Comparison of ENCODE assay signal across 1 cellular context in genomic region chr17:58387834-58388233, GRCh38.
TF ChIP-seq lines count a peak whose summit lies in the region.

No MANE protein-coding gene starts in this region.

TF ChIP-seq in HEK293, 187 proteins besides CTCF, POLR2A, EP300 and RAD21 (continued from another document and continues in another):
- TF ChIP-seq ZBTB10 (tag by site-specific recombination; IDR thresholded peaks at IDR 0.05) (peak; percentile 78), ZNF211 (tag by site-specific recombination; IDR thresholded peaks at IDR 0.05; ENCODE audit: low read depth) (no peak), SCRT1 (tag by site-specific recombination; IDR thresholded peaks at IDR 0.05; ENCODE audit: borderline replicate concordance) (peak; percentile 95), ZNF76 (tag by site-specific recombination; IDR thresholded peaks at IDR 0.05; ENCODE audit: borderline replicate concordance, low read depth) (peak; percentile 75; the same call in 1 of the 2 replicates), ZBTB21 (tag by site-specific recombination; IDR thresholded peaks at IDR 0.05) (peak; percentile 71; the same call in 1 of the 2 replicates), ZNF561 (tag by site-specific recombination; IDR thresholded peaks at IDR 0.05; ENCODE audit: borderline replicate concordance) (peak; percentile 87), RBAK (tag by site-specific recombination; IDR thresholded peaks at IDR 0.05) (no peak), ZBTB1 (tag by site-specific recombination; IDR thresholded peaks at IDR 0.05) (no peak), BCL11B (tag by site-specific recombination; IDR thresholded peaks at IDR 0.05; ENCODE audit: low read depth) (peak; percentile 85), OSR2 (tag by site-specific recombination; IDR thresholded peaks at IDR 0.05) (peak; percentile 92), ZNF133 (tag by site-specific recombination; IDR thresholded peaks at IDR 0.05) (no peak), ZNF549 (tag by site-specific recombination; IDR thresholded peaks at IDR 0.05) (no peak), KLF7 (tag by site-specific recombination; IDR thresholded peaks at IDR 0.05; ENCODE audit: borderline replicate concordance) (peak; percentile 83; the same call in 1 of the 2 replicates), HOXA7 (CRISPR knock-in tag; IDR thresholded peaks at IDR 0.05; ENCODE audit: borderline replicate concordance) (no peak), ZNF501 (tag by site-specific recombination; IDR thresholded peaks at IDR 0.05) (no peak), ZNF2 (tag by site-specific recombination; IDR thresholded peaks at IDR 0.05) (peak; percentile 70), ZNF146 (tag by site-specific recombination; IDR thresholded peaks at IDR 0.05) (no peak; the same call in 1 of the 2 replicates), HOXC10 (CRISPR knock-in tag; IDR thresholded peaks at IDR 0.05) (no peak), ZNF140 (tag by site-specific recombination; IDR thresholded peaks at IDR 0.05) (no peak), ZNF747 (tag by site-specific recombination; IDR thresholded peaks at IDR 0.05) (no peak), ZNF560 (tag by site-specific recombination; IDR thresholded peaks at IDR 0.05; ENCODE audit: borderline replicate concordance) (no peak), ZNF830 (tag by site-specific recombination; IDR thresholded peaks at IDR 0.05; ENCODE audit: low read depth) (no peak), SALL2 (tag by site-specific recombination; IDR thresholded peaks at IDR 0.05; ENCODE audit: borderline replicate concordance) (no peak), ZNF37A (tag by site-specific recombination; IDR thresholded peaks at IDR 0.05) (no peak), ZNF677 (tag by site-specific recombination; IDR thresholded peaks at IDR 0.05) (no peak), ZNF768 (tag by site-specific recombination; IDR thresholded peaks at IDR 0.05) (no peak), ZNF433 (tag by site-specific recombination; IDR thresholded peaks at IDR 0.05; ENCODE audit: low read depth) (no peak), ZIC2 (tag by site-specific recombination; IDR thresholded peaks at IDR 0.05) (peak; percentile 71), GFI1B (tag by site-specific recombination; IDR thresholded peaks at IDR 0.05) (no peak), ZXDB (tag by site-specific recombination; IDR thresholded peaks at IDR 0.05) (peak; percentile 95), ZNF423 (tag by site-specific recombination; IDR thresholded peaks at IDR 0.05) (peak; percentile 75), ZNF362 (tag by site-specific recombination; IDR thresholded peaks at IDR 0.05) (no peak), GLIS1 (tag by site-specific recombination; IDR thresholded peaks at IDR 0.05) (peak; percentile 95), ZNF621 (tag by site-specific recombination; IDR thresholded peaks at IDR 0.05) (no peak), ZNF654 (tag by site-specific recombination; IDR thresholded peaks at IDR 0.05; ENCODE audit: low read depth) (no peak), ZBTB8A (tag by site-specific recombination; IDR thresholded peaks at IDR 0.05) (peak; percentile 57), ZNF10 (tag by site-specific recombination; IDR thresholded peaks at IDR 0.05) (peak; percentile 66), ZBTB6 (tag by site-specific recombination; IDR thresholded peaks at IDR 0.05) (no peak), ZNF521 (tag by site-specific recombination; IDR thresholded peaks at IDR 0.05) (no peak), TSHZ1 (tag by site-specific recombination; IDR thresholded peaks at IDR 0.05; ENCODE audit: borderline replicate concordance) (peak; percentile 93), PRDM6 (tag by site-specific recombination; IDR thresholded peaks at IDR 0.05) (peak; percentile 58; the same call in 1 of the 2 replicates), GLI2 (tag by site-specific recombination; IDR thresholded peaks at IDR 0.05; ENCODE audit: borderline replicate concordance, low read depth) (peak; percentile 49; the same call in 1 of the 2 replicates)
- TF ChIP-seq, protein P1, sequence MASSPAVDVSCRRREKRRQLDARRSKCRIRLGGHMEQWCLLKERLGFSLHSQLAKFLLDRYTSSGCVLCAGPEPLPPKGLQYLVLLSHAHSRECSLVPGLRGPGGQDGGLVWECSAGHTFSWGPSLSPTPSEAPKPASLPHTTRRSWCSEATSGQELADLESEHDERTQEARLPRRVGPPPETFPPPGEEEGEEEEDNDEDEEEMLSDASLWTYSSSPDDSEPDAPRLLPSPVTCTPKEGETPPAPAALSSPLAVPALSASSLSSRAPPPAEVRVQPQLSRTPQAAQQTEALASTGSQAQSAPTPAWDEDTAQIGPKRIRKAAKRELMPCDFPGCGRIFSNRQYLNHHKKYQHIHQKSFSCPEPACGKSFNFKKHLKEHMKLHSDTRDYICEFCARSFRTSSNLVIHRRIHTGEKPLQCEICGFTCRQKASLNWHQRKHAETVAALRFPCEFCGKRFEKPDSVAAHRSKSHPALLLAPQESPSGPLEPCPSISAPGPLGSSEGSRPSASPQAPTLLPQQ (tag by site-specific recombination; IDR thresholded peaks at IDR 0.05): peak; percentile 86
- TF ChIP-seq, protein P2, sequence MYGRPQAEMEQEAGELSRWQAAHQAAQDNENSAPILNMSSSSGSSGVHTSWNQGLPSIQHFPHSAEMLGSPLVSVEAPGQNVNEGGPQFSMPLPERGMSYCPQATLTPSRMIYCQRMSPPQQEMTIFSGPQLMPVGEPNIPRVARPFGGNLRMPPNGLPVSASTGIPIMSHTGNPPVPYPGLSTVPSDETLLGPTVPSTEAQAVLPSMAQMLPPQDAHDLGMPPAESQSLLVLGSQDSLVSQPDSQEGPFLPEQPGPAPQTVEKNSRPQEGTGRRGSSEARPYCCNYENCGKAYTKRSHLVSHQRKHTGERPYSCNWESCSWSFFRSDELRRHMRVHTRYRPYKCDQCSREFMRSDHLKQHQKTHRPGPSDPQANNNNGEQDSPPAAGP (tag by site-specific recombination; IDR thresholded peaks at IDR 0.05): peak; percentile 98
- TF ChIP-seq, protein P3, sequence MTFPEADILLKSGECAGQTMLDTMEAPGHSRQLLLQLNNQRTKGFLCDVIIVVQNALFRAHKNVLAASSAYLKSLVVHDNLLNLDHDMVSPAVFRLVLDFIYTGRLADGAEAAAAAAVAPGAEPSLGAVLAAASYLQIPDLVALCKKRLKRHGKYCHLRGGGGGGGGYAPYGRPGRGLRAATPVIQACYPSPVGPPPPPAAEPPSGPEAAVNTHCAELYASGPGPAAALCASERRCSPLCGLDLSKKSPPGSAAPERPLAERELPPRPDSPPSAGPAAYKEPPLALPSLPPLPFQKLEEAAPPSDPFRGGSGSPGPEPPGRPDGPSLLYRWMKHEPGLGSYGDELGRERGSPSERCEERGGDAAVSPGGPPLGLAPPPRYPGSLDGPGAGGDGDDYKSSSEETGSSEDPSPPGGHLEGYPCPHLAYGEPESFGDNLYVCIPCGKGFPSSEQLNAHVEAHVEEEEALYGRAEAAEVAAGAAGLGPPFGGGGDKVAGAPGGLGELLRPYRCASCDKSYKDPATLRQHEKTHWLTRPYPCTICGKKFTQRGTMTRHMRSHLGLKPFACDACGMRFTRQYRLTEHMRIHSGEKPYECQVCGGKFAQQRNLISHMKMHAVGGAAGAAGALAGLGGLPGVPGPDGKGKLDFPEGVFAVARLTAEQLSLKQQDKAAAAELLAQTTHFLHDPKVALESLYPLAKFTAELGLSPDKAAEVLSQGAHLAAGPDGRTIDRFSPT (tag by site-specific recombination; IDR thresholded peaks at IDR 0.05): no peak
- TF ChIP-seq, protein P4, sequence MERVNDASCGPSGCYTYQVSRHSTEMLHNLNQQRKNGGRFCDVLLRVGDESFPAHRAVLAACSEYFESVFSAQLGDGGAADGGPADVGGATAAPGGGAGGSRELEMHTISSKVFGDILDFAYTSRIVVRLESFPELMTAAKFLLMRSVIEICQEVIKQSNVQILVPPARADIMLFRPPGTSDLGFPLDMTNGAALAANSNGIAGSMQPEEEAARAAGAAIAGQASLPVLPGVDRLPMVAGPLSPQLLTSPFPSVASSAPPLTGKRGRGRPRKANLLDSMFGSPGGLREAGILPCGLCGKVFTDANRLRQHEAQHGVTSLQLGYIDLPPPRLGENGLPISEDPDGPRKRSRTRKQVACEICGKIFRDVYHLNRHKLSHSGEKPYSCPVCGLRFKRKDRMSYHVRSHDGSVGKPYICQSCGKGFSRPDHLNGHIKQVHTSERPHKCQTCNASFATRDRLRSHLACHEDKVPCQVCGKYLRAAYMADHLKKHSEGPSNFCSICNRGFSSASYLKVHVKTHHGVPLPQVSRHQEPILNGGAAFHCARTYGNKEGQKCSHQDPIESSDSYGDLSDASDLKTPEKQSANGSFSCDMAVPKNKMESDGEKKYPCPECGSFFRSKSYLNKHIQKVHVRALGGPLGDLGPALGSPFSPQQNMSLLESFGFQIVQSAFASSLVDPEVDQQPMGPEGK (tag by site-specific recombination; IDR thresholded peaks at IDR 0.05): peak; percentile 87
- TF ChIP-seq, protein P5, sequence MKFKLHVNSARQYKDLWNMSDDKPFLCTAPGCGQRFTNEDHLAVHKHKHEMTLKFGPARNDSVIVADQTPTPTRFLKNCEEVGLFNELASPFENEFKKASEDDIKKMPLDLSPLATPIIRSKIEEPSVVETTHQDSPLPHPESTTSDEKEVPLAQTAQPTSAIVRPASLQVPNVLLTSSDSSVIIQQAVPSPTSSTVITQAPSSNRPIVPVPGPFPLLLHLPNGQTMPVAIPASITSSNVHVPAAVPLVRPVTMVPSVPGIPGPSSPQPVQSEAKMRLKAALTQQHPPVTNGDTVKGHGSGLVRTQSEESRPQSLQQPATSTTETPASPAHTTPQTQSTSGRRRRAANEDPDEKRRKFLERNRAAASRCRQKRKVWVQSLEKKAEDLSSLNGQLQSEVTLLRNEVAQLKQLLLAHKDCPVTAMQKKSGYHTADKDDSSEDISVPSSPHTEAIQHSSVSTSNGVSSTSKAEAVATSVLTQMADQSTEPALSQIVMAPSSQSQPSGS (tag by site-specific recombination; IDR thresholded peaks at IDR 0.05; ENCODE audit: low read depth): peak; percentile 54; the same call in 1 of the 2 replicates
